Comparison of ENCODE assay signal across 1 cellular context in the genomic region with DNA sequence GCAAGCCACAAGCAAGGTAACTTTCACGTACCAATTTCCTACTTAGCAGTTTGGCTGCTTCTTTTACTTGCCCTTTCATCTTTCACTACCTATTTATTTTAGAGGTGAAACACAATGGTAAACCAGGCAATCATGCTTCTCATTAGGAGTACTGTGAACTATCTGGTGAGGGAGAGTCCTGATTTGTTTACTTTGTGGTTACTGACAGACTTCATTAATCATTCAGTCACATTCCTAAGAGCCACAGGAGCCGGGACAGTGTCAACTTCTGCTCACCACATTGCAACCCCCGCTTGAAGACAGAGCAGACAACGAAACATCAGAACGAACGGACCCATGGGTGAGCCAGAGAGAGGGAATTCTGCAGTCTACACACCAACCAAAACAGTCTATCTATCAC.
TF ChIP-seq lines count a peak whose summit lies in the region.

No MANE protein-coding gene starts in this region.

TF ChIP-seq in HepG2, 621 proteins besides CTCF, POLR2A, EP300 and RAD21 (continued from another document and continues in another):
- TF ChIP-seq, protein P1, sequence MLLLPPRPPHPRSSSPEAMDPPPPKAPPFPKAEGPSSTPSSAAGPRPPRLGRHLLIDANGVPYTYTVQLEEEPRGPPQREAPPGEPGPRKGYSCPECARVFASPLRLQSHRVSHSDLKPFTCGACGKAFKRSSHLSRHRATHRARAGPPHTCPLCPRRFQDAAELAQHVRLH (CRISPR knock-in tag; IDR thresholded peaks at IDR 0.05; ENCODE audit: borderline replicate concordance, low read depth) = no peak
- no peak for TF ChIP-seq MTA3 (CRISPR knock-in tag; IDR thresholded peaks at IDR 0.05)
- no peak for TF ChIP-seq SRF (IDR thresholded peaks at IDR 0.05; ENCODE audit: low read depth, low read length)
- TF ChIP-seq, protein P2, sequence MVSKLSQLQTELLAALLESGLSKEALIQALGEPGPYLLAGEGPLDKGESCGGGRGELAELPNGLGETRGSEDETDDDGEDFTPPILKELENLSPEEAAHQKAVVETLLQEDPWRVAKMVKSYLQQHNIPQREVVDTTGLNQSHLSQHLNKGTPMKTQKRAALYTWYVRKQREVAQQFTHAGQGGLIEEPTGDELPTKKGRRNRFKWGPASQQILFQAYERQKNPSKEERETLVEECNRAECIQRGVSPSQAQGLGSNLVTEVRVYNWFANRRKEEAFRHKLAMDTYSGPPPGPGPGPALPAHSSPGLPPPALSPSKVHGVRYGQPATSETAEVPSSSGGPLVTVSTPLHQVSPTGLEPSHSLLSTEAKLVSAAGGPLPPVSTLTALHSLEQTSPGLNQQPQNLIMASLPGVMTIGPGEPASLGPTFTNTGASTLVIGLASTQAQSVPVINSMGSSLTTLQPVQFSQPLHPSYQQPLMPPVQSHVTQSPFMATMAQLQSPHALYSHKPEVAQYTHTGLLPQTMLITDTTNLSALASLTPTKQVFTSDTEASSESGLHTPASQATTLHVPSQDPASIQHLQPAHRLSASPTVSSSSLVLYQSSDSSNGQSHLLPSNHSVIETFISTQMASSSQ (IDR thresholded peaks at IDR 0.05; ENCODE audit: low read depth) = peak; percentile 37; the same call in 1 of the 2 replicates
- TF ChIP-seq, protein P2 (CRISPR knock-in tag; IDR thresholded peaks at IDR 0.05; ENCODE audit: borderline replicate concordance) = no peak
- TF ChIP-seq, protein P3, sequence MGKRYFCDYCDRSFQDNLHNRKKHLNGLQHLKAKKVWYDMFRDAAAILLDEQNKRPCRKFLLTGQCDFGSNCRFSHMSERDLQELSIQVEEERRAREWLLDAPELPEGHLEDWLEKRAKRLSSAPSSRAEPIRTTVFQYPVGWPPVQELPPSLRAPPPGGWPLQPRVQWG (CRISPR knock-in tag; IDR thresholded peaks at IDR 0.05; ENCODE audit: borderline replicate concordance, low read depth) = no peak
- TF ChIP-seq, protein P4, sequence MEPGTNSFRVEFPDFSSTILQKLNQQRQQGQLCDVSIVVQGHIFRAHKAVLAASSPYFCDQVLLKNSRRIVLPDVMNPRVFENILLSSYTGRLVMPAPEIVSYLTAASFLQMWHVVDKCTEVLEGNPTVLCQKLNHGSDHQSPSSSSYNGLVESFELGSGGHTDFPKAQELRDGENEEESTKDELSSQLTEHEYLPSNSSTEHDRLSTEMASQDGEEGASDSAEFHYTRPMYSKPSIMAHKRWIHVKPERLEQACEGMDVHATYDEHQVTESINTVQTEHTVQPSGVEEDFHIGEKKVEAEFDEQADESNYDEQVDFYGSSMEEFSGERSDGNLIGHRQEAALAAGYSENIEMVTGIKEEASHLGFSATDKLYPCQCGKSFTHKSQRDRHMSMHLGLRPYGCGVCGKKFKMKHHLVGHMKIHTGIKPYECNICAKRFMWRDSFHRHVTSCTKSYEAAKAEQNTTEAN (CRISPR knock-in tag; conservative IDR thresholded peaks at IDR 0.05) = no peak
- TF ChIP-seq ZNF75D (CRISPR knock-in tag; IDR thresholded peaks at IDR 0.05; ENCODE audit: borderline replicate concordance) = no peak
- TF ChIP-seq PHF8 (CRISPR knock-in tag; IDR thresholded peaks at IDR 0.05) = no peak
- no peak for TF ChIP-seq ZNF432 (CRISPR knock-in tag; IDR thresholded peaks at IDR 0.05; ENCODE audit: borderline replicate concordance)
- peak; percentile 65 for TF ChIP-seq FOXA3 (CRISPR knock-in tag; IDR thresholded peaks at IDR 0.05)
- no peak for TF ChIP-seq ZBTB42 (CRISPR knock-in tag; IDR thresholded peaks at IDR 0.05)
- 0 out of 2 replicates have a peak, but pooled peaks have one; percentile 30 for TF ChIP-seq SOX13 (IDR thresholded peaks at IDR 0.05)
- TF ChIP-seq SOX13 (CRISPR knock-in tag; conservative IDR thresholded peaks at IDR 0.05 in 1 of 2, IDR thresholded peaks at IDR 0.05 in 1 of 2) = peak in 1 of 2 experiments; percentile 72; a peak in 2 of 4 replicates
- TF ChIP-seq, protein P5, sequence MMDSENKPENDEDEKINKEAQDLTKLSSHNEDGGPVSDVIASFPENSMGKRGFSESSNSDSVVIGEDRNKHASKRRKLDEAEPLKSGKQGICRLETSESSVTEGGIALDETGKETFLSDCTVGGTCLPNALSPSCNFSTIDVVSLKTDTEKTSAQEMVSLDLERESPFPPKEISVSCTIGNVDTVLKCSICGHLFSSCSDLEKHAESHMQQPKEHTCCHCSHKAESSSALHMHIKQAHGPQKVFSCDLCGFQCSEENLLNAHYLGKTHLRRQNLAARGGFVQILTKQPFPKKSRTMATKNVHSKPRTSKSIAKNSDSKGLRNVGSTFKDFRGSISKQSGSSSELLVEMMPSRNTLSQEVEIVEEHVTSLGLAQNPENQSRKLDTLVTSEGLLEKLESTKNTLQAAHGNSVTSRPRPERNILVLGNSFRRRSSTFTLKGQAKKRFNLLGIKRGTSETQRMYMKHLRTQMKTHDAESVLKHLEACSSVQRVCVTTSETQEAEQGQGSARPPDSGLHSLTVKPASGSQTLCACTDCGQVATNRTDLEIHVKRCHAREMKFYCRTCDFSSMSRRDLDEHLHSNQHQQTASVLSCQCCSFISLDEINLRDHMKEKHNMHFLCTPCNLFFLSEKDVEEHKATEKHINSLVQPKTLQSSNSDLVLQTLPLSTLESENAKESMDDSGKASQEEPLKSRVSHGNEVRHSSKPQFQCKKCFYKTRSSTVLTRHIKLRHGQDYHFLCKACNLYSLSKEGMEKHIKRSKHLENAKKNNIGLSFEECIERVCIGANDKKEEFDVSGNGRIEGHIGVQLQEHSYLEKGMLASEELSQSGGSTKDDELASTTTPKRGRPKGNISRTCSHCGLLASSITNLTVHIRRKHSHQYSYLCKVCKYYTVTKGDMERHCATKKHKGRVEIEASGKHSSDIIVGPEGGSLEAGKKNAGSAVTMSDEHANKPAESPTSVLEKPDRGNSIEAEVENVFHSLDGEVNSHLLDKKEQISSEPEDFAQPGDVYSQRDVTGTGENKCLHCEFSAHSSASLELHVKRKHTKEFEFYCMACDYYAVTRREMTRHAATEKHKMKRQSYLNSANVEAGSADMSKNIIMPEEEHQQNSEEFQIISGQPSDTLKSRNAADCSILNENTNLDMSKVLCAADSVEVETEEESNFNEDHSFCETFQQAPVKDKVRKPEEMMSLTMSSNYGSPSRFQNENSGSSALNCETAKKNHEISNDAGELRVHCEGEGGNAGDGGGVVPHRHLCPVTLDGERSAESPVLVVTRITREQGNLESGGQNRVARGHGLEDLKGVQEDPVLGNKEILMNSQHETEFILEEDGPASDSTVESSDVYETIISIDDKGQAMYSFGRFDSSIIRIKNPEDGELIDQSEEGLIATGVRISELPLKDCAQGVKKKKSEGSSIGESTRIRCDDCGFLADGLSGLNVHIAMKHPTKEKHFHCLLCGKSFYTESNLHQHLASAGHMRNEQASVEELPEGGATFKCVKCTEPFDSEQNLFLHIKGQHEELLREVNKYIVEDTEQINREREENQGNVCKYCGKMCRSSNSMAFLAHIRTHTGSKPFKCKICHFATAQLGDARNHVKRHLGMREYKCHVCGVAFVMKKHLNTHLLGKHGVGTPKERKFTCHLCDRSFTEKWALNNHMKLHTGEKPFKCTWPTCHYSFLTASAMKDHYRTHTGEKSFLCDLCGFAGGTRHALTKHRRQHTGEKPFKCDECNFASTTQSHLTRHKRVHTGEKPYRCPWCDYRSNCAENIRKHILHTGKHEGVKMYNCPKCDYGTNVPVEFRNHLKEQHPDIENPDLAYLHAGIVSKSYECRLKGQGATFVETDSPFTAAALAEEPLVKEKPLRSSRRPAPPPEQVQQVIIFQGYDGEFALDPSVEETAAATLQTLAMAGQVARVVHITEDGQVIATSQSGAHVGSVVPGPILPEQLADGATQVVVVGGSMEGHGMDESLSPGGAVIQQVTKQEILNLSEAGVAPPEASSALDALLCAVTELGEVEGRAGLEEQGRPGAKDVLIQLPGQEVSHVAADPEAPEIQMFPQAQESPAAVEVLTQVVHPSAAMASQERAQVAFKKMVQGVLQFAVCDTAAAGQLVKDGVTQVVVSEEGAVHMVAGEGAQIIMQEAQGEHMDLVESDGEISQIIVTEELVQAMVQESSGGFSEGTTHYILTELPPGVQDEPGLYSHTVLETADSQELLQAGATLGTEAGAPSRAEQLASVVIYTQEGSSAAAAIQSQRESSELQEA (CRISPR knock-in tag; IDR thresholded peaks at IDR 0.05; ENCODE audit: not compliant biosample characterization) = no peak
- TF ChIP-seq GATAD2A (CRISPR knock-in tag; IDR thresholded peaks at IDR 0.05) = 0 out of 2 replicates have a peak, but pooled peaks have one; percentile 16
- TF ChIP-seq TBX3 (IDR thresholded peaks at IDR 0.05; ENCODE audit: borderline replicate concordance) = peak; percentile 83; the same call in 1 of the 2 replicates
- no peak for TF ChIP-seq REXO4 (CRISPR knock-in tag; IDR thresholded peaks at IDR 0.05; ENCODE audit: borderline replicate concordance)
- TF ChIP-seq, protein P6, sequence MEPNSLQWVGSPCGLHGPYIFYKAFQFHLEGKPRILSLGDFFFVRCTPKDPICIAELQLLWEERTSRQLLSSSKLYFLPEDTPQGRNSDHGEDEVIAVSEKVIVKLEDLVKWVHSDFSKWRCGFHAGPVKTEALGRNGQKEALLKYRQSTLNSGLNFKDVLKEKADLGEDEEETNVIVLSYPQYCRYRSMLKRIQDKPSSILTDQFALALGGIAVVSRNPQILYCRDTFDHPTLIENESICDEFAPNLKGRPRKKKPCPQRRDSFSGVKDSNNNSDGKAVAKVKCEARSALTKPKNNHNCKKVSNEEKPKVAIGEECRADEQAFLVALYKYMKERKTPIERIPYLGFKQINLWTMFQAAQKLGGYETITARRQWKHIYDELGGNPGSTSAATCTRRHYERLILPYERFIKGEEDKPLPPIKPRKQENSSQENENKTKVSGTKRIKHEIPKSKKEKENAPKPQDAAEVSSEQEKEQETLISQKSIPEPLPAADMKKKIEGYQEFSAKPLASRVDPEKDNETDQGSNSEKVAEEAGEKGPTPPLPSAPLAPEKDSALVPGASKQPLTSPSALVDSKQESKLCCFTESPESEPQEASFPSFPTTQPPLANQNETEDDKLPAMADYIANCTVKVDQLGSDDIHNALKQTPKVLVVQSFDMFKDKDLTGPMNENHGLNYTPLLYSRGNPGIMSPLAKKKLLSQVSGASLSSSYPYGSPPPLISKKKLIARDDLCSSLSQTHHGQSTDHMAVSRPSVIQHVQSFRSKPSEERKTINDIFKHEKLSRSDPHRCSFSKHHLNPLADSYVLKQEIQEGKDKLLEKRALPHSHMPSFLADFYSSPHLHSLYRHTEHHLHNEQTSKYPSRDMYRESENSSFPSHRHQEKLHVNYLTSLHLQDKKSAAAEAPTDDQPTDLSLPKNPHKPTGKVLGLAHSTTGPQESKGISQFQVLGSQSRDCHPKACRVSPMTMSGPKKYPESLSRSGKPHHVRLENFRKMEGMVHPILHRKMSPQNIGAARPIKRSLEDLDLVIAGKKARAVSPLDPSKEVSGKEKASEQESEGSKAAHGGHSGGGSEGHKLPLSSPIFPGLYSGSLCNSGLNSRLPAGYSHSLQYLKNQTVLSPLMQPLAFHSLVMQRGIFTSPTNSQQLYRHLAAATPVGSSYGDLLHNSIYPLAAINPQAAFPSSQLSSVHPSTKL (CRISPR knock-in tag; IDR thresholded peaks at IDR 0.05) = peak; percentile 22; the same call in 1 of the 2 replicates
- TF ChIP-seq HMG20B (CRISPR knock-in tag; conservative IDR thresholded peaks at IDR 0.05) = peak; percentile 96
- TF ChIP-seq HDAC2 (CRISPR knock-in tag; IDR thresholded peaks at IDR 0.05) = peak; percentile 51; the same call in 1 of the 2 replicates
- no peak for TF ChIP-seq KLF16 (CRISPR knock-in tag; IDR thresholded peaks at IDR 0.05)
- TF ChIP-seq NR2F6 (IDR thresholded peaks at IDR 0.05) = peak; percentile 47; the same call in 1 of the 2 replicates
- TF ChIP-seq NR2F6 (CRISPR knock-in tag; IDR thresholded peaks at IDR 0.05) = peak; percentile 42; the same call in 1 of the 2 replicates
- no peak for TF ChIP-seq SIX4 (CRISPR knock-in tag; IDR thresholded peaks at IDR 0.05)
- no peak for TF ChIP-seq GABPA (IDR thresholded peaks at IDR 0.05; ENCODE audit: low read depth, low read length)
- TF ChIP-seq GABPA (CRISPR knock-in tag; IDR thresholded peaks at IDR 0.05; ENCODE audit: low read depth) = no peak
- TF ChIP-seq GFI1 (CRISPR knock-in tag; IDR thresholded peaks at IDR 0.05; ENCODE audit: borderline replicate concordance) = peak; percentile 99
- TF ChIP-seq MEF2D (CRISPR knock-in tag; IDR thresholded peaks at IDR 0.05) = no peak
- peak; percentile 47 for TF ChIP-seq FOSL2 (CRISPR knock-in tag; IDR thresholded peaks at IDR 0.05)
- no peak for TF ChIP-seq ZMYM3 (CRISPR knock-in tag; IDR thresholded peaks at IDR 0.05)
- TF ChIP-seq FOXA1 (IDR thresholded peaks at IDR 0.05) = no peak
- peak; percentile 82 for TF ChIP-seq FOXA1 (CRISPR knock-in tag; IDR thresholded peaks at IDR 0.05)
- no peak for TF ChIP-seq FOXJ3 (CRISPR knock-in tag; IDR thresholded peaks at IDR 0.05; ENCODE audit: borderline replicate concordance)
- TF ChIP-seq NFATC3 (CRISPR knock-in tag; IDR thresholded peaks at IDR 0.05) = no peak
- TF ChIP-seq, protein P7, sequence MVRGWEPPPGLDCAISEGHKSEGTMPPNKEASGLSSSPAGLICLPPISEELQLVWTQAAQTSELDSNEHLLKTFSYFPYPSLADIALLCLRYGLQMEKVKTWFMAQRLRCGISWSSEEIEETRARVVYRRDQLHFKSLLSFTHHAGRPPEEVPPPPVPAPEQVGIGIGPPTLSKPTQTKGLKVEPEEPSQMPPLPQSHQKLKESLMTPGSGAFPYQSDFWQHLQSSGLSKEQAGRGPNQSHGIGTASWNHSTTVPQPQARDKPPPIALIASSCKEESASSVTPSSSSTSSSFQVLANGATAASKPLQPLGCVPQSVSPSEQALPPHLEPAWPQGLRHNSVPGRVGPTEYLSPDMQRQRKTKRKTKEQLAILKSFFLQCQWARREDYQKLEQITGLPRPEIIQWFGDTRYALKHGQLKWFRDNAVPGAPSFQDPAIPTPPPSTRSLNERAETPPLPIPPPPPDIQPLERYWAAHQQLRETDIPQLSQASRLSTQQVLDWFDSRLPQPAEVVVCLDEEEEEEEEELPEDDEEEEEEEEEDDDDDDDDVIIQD (CRISPR knock-in tag; IDR thresholded peaks at IDR 0.05; ENCODE audit: low read depth) = no peak
- peak; percentile 86; the same call in 1 of the 2 replicates for TF ChIP-seq HMG20A (CRISPR knock-in tag; IDR thresholded peaks at IDR 0.05; ENCODE audit: borderline replicate concordance)
- no peak for TF ChIP-seq ZNF160 (CRISPR knock-in tag; IDR thresholded peaks at IDR 0.05)
- TF ChIP-seq, protein P8, sequence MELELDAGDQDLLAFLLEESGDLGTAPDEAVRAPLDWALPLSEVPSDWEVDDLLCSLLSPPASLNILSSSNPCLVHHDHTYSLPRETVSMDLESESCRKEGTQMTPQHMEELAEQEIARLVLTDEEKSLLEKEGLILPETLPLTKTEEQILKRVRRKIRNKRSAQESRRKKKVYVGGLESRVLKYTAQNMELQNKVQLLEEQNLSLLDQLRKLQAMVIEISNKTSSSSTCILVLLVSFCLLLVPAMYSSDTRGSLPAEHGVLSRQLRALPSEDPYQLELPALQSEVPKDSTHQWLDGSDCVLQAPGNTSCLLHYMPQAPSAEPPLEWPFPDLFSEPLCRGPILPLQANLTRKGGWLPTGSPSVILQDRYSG (CRISPR knock-in tag; IDR thresholded peaks at IDR 0.05) = no peak
- no peak for TF ChIP-seq ZNF550 (CRISPR knock-in tag; IDR thresholded peaks at IDR 0.05; ENCODE audit: borderline replicate concordance)
